In genomic region chr13:87274209-87274819, GRCh38 we compare ENCODE assay signal across 8 cellular contexts.
DNase-seq lines count a peak whose midpoint lies in the region; ATAC-seq and TF ChIP-seq lines count a peak whose summit lies in the region.

No MANE protein-coding gene starts in this region.

- H3K36me3 ChIP-seq in upper lobe of left lung: no peaks in the 10 kb centered on the region

- intact Hi-C loops in head of caudate nucleus (cut with DNase I): no loop called here

- no peaks in the 10 kb centered on the region for H3K27me3 ChIP-seq in AG04450 (ENCODE audit: control insufficient read depth, insufficient read depth, low read length)
- no peaks in the 10 kb centered on the region for H3K27me3 ChIP-seq in upper lobe of left lung

- DNase-seq in AG04450 (ENCODE audit: low read depth, low spot score) (peak; percentile 10), GM10248 (ENCODE audit: extremely low spot score) (peak; percentile 7), NCI-H1048 (lab: John Stamatoyannopoulos, UW) (peak; percentile 64), SW480 (ENCODE audit: low spot score) (peak; percentile 49), head of caudate nucleus (peak in 25 of 42 donors; percentile 14 to 79 (median 55)), upper lobe of left lung (no peak), DMS79 (lab: John Stamatoyannopoulos, UW) (no peak)

- H3K9me3 ChIP-seq in AG04450 (ENCODE audit: control insufficient read depth, insufficient read depth, low read length): no peaks in the 10 kb centered on the region
- no peaks in the 10 kb centered on the region for H3K9me3 ChIP-seq in upper lobe of left lung

- TF ChIP-seq POLR2A in upper lobe of left lung (IDR thresholded peaks at IDR 0.05): no peak

- ATAC-seq in upper lobe of left lung (ENCODE audit: low FRiP score in 2 of 2) (no peak), GM19452 (IDR thresholded peaks at IDR 0.05; ENCODE audit: unreplicated experiment) (no peak)

- H3K4me1 ChIP-seq in upper lobe of left lung: no peaks in the 10 kb centered on the region

- no peak overlapping the region for H3K27ac ChIP-seq in AG04450 (ENCODE audit: low read depth, low read length)
- no peak overlapping the region for H3K27ac ChIP-seq in upper lobe of left lung

- H3K4me3 ChIP-seq in AG04450 (ENCODE audit: low read depth, low read length): no peak overlapping the region
- no peak overlapping the region for H3K4me3 ChIP-seq in upper lobe of left lung

- TF ChIP-seq CTCF in AG04450 (IDR thresholded peaks at IDR 0.05; ENCODE audit: low read depth, low read length) (peak; percentile 76), GM10248 (IDR thresholded peaks at IDR 0.05; ENCODE audit: control extremely low read depth, extremely low read depth, low read depth, missing control alignments) (peak; percentile 59), upper lobe of left lung (IDR thresholded peaks at IDR 0.05) (peak in 4 of 6 experiments; percentile 17 to 51 (median 34))

- POLR2A ChIA-PET in AG04450 (lab: Yijun Ruan, JAX) (no interaction called here), GM10248 (lab: Yijun Ruan, JAX) (no interaction called here)

- CTCF ChIA-PET in AG04450 (lab: Charles Lee) (interaction anchor here (0.6 to 7.3 kb wide), 49 partner anchors 8 to 1303 kb away, joined by 3 to 256 read pairs (median 5); no protein-coding TSS in a partner anchor), GM10248 (lab: Yijun Ruan, JAX) (interaction anchor here (0.7 to 2.3 kb wide), 15 partner anchors 9 to 407 kb away, joined by 3 to 23 read pairs (median 4); no protein-coding TSS in a partner anchor)

- 0% methylated on average over 1 of the region's 1 CpG for WGBS in upper lobe of left lung, 2 donors

- TF ChIP-seq EP300 in upper lobe of left lung (IDR thresholded peaks at IDR 0.05): no peak

Comparison
In these comparisons a context has a peak if more than half of its experiments do, and no peak if none do; other contexts are left out.
1. DNase-seq: peak in AG04450 (single experiment), GM10248 (single experiment), NCI-H1048 (single experiment), SW480 (single experiment) and head of caudate nucleus (25 of 42); none in upper lobe of left lung (0 of 2) and DMS79 (single experiment).
2. Peak in every context shown above with its lines, with median percentiles within 50 percentile points of each other: CTCF ChIP-seq.